In genomic region chr2:232875256-232876070, GRCh38 we compare ENCODE assay signal across 8 cellular contexts. TPM values are rescaled to one million over a fixed set of nuclear protein-coding genes. Genes with fewer than 3 reads are reported as not detected.
DNase-seq lines count a peak whose midpoint lies in the region; ATAC-seq and TF ChIP-seq lines count a peak whose summit lies in the region.

No MANE protein-coding gene starts in this region.

- no peak for ATAC-seq in HG02981 (IDR thresholded peaks at IDR 0.05; ENCODE audit: unreplicated experiment)
- ATAC-seq in GM18861 (IDR thresholded peaks at IDR 0.05; ENCODE audit: unreplicated experiment) = no peak

- H3K4me1 ChIP-seq in skeletal muscle satellite cell (ENCODE audit: control insufficient read depth, insufficient read depth, low read length) = peaks cover 6% of the 10 kb centered on the region

- peak overlapping the region; percentile 41 for H3K4me2 ChIP-seq in skeletal muscle satellite cell (ENCODE audit: low read length)

- no peak overlapping the region for H3K9ac ChIP-seq in skeletal muscle satellite cell (ENCODE audit: low read depth, low read length)

- no peaks in the 10 kb centered on the region for H3K27me3 ChIP-seq in WERI-Rb-1 (ENCODE audit: insufficient read depth, low read depth, severe bottlenecking)
- H3K27me3 ChIP-seq in skeletal muscle satellite cell (ENCODE audit: control insufficient read depth, insufficient read depth, low read length) = peaks cover 9% of the 10 kb centered on the region

- H3K36me3 ChIP-seq in WERI-Rb-1 (no peaks in the 10 kb centered on the region), skeletal muscle satellite cell (ENCODE audit: insufficient read depth, low read length) (no peaks in the 10 kb centered on the region)

- TF ChIP-seq CTCF in WERI-Rb-1 (IDR thresholded peaks at IDR 0.05; ENCODE audit: low read depth, low read length) = peak; percentile 42; the same call in 1 of the 2 replicates

- H3K27ac ChIP-seq in WERI-Rb-1 = no peak overlapping the region

- DNase-seq in NCI-H1417 (lab: John Stamatoyannopoulos, UW) (peak in 2 of 3 experiments; percentile 44 to 58), NCI-H1417 treated with DMSO at 0.1 percent for 48 hours (lab: John Stamatoyannopoulos, UW) (no peak), WERI-Rb-1 (peak; percentile 42), hypothalamus (lab: John Stamatoyannopoulos, UW) (peak in 27 of 51 donors; percentile 9 to 81 (median 50)), NCI-H146 (lab: John Stamatoyannopoulos, UW) (no peak)

- H3K4me3 ChIP-seq in WERI-Rb-1 (ENCODE audit: low read depth, low read length) (peak overlapping the region; percentile 68), skeletal muscle satellite cell (ENCODE audit: low read length) (no peak overlapping the region)

- H3K9me3 ChIP-seq in WERI-Rb-1 (ENCODE audit: severe bottlenecking) (no peaks in the 10 kb centered on the region), skeletal muscle satellite cell (replicated peaks; ENCODE audit: low read length) (no peaks in the 10 kb centered on the region)

RNA-seq across cellular contexts. Expression of gene SNORC, which starts 5.4 kb away (rescaled TPM):
- total RNA-seq in skeletal muscle satellite cell (2012; rRNA removed) = 0.66 and 0.76 TPM in 2 replicates

Comparison
In these comparisons a context has a peak if more than half of its experiments do, and no peak if none do; other contexts are left out.
1. DNase-seq: peak in NCI-H1417 (2 of 3), WERI-Rb-1 (single experiment) and hypothalamus (27 of 51); none in NCI-H1417 treated with DMSO at 0.1 percent for 48 hours (single experiment) and NCI-H146 (single experiment).